15 cellular contexts compared by ENCODE assay signal in the genomic region with DNA sequence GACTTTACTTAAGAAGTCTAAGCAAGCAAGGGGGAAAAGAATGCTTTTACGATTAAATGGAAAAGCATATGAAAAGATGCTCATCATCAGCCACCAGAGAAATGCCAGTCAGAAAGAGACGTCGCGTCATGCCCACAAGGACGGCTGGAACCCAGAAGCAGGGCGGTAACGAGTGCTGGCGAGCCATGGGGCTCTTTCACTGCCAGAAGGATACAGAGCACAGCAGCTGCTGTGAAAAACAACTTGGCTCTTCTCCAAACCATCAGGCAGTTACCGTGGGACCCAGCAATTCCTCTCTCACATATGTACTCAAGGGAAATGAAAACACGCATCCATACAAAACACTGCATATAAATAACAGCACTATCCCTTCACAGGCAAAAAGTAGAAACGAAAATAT.
DNase-seq lines count a peak whose midpoint lies in the region; ATAC-seq and TF ChIP-seq lines count a peak whose summit lies in the region.
"Had no signal": no experiment of that assay in that cellular context is flagged by ENCODE, and none has a peak within 500 bp of the region (broad histone marks: within the 10 kb centered on the region; RNA-seq: fewer than 3 reads in every experiment).

No MANE protein-coding gene starts in this region.

- intact Hi-C loops in Right ventricle myocardium inferior (cut with DNase I) (no loop called here), cardiac septum (cut with DNase I) (no loop called here), head of caudate nucleus (cut with DNase I) (no loop called here), upper lobe of right lung (cut with DNase I) (no loop called here)

- H3K4me3 ChIP-seq in upper lobe of right lung, result no peak overlapping the region
- H3K4me3 ChIP-seq: esophagus muscularis mucosa, pancreas had no signal

- no peaks in the 10 kb centered on the region for H3K9me3 ChIP-seq in upper lobe of right lung
- H3K9me3 ChIP-seq: esophagus muscularis mucosa, pancreas had no signal

- H3K27ac ChIP-seq in upper lobe of right lung, result no peak overlapping the region
- H3K27ac ChIP-seq: esophagus muscularis mucosa, pancreas had no signal

- TF ChIP-seq CTCF in upper lobe of right lung (IDR thresholded peaks at IDR 0.05), result no peak

- no peaks in the 10 kb centered on the region for H3K27me3 ChIP-seq in upper lobe of right lung
- H3K27me3 ChIP-seq: esophagus muscularis mucosa, pancreas had no signal

- DNase-seq in Right ventricle myocardium inferior (ENCODE audit: missing footprints), result peak; percentile 56
- no peak for DNase-seq in cardiac septum (ENCODE audit: low spot score)
- peak; percentile 59 for DNase-seq in NCI-H69 (lab: John Stamatoyannopoulos, UW)
- peak in 30 of 42 donors; percentile 26 to 72 (median 46) for DNase-seq in head of caudate nucleus
- peak; percentile 30 for DNase-seq in upper lobe of right lung
- no peak for DNase-seq in GM03348 (ENCODE audit: low spot score)
- no peak for DNase-seq in activated effector memory CD4-positive, alpha-beta T cell treated with Interleukin-2 at 50 U/mL for 16 hours
- DNase-seq in HT-29 (ENCODE audit: low spot score), result no peak
- DNase-seq: ACHN; activated CD8-positive, alpha-beta T cell treated with anti-CD3 and anti-CD28 coated beads, Interleukin-2, amount 10 ng/mL, durations not matched to agents 7 days and 5 days; activated naive CD4-positive, alpha-beta T cell treated with Interleukin-2 at 50 U/mL for 16 hours; cerebellar nuclear complex; DMS53 had no signal

- H3K36me3 ChIP-seq in upper lobe of right lung, result peaks cover 69% of the 10 kb centered on the region

- H3K4me1 ChIP-seq in upper lobe of right lung, result no peaks in the 10 kb centered on the region
- H3K4me1 ChIP-seq: esophagus muscularis mucosa, pancreas had no signal

- ATAC-seq in Right ventricle myocardium inferior (no peak), upper lobe of right lung (no peak)
- ATAC-seq: activated CD8-positive, alpha-beta T cell treated with anti-CD3 and anti-CD28 coated beads, Interleukin-2, amount 10 ng/mL, durations not matched to agents 7 days and 5 days; pancreas had no signal

Comparison
In these comparisons a context has a peak if more than half of its experiments do, and no peak if none do; other contexts are left out.
1. DNase-seq: peak in Right ventricle myocardium inferior (single experiment), NCI-H69 (single experiment), head of caudate nucleus (30 of 42) and upper lobe of right lung (single experiment); none in cardiac septum (single experiment), GM03348 (single experiment), activated effector memory CD4-positive, alpha-beta T cell treated with Interleukin-2 at 50 U/mL for 16 hours (single experiment) and HT-29 (single experiment).